ENCODE assay signal across 15 cellular contexts in the genomic region with DNA sequence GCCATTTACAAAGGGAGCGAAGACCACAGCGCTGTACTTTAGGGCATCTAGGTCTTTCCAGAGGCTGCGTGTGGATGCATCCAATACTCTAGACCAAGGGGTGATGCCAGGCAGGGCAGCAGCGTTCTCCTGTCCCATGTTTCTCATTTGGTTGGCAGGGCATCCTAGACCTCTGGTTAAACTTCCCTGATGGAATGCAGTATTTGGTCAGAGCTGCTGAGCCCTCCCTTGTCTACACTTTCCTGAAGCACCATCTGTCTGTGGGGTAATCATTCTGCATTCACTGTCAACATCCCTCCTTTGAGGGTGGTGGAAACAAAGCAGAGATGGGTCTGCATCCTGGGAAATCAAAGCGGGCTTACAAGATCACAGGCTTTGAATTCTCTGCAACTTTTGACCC.
A peak's percentile ranks its signal among the peaks of the same experiment; 100 is the strongest.
DNase-seq lines count a peak whose midpoint lies in the region; ATAC-seq and TF ChIP-seq lines count a peak whose summit lies in the region.
"Had no signal": no experiment of that assay in that cellular context is flagged by ENCODE, and none has a peak within 500 bp of the region (broad histone marks: within the 10 kb centered on the region; RNA-seq: fewer than 3 reads in every experiment).

No MANE protein-coding gene starts in this region.

- peaks cover 61% of the 10 kb centered on the region for H3K4me1 Mint-ChIP-seq in activated T-cell treated with anti-CD3 and anti-CD28 coated beads, Interleukin-2, amount 50 U/mL, for 72 hours (ENCODE audit: low read depth)
- H3K4me1 Mint-ChIP-seq in stimulated activated naive B cell treated with anti-CD40 and anti-IgM and Interleukin-4, amounts not matched to agents 10 μg/mL and 1 μg/mL and 100 μg/mL, for 72 hours, result peaks cover 53 to 81% of the 10 kb centered on the region in 2 donors

- H3K4me3 Mint-ChIP-seq in activated T-cell treated with anti-CD3 and anti-CD28 coated beads, Interleukin-2, amount 50 U/mL, for 72 hours, result no peak overlapping the region
- no peak overlapping the region for H3K4me3 Mint-ChIP-seq in stimulated activated naive B cell treated with anti-CD40 and anti-IgM and Interleukin-4, amounts not matched to agents 10 μg/mL and 1 μg/mL and 100 μg/mL, for 72 hours
- H3K4me3 Mint-ChIP-seq: IgD-negative memory B cell had no signal

- no peak for TF ChIP-seq CTCF in omental fat pad (IDR thresholded peaks at IDR 0.05)

- H3K36me3 Mint-ChIP-seq in activated T-cell treated with anti-CD3 and anti-CD28 coated beads, Interleukin-2, amount 50 U/mL, for 72 hours (ENCODE audit: insufficient read depth in 2 of 2), result peaks cover 4% of the 10 kb centered on the region in 2 donors
- peaks cover 12 to 20% of the 10 kb centered on the region in 2 donors for H3K36me3 Mint-ChIP-seq in stimulated activated naive B cell treated with anti-CD40 and anti-IgM and Interleukin-4, amounts not matched to agents 10 μg/mL and 1 μg/mL and 100 μg/mL, for 72 hours

- ATAC-seq in activated T-cell treated with anti-CD3 and anti-CD28 coated beads, Interleukin-2, amount 50 U/mL, for 72 hours (replicated peaks in 1 of 2), result no peak
- ATAC-seq in left lobe of liver (no peak), omental fat pad (ENCODE audit: low FRiP score) (no peak)
- no peak for ATAC-seq in stimulated activated naive B cell treated with anti-CD40 and anti-IgM and Interleukin-4, amounts not matched to agents 10 μg/mL and 1 μg/mL and 100 μg/mL, for 72 hours (replicated peaks)
- ATAC-seq: A549 had no signal

- peak overlapping the region; percentile 65 for H3K27ac Mint-ChIP-seq in activated T-cell treated with anti-CD3 and anti-CD28 coated beads, Interleukin-2, amount 50 U/mL, for 72 hours
- no peak overlapping the region for H3K27ac Mint-ChIP-seq in stimulated activated naive B cell treated with anti-CD40 and anti-IgM and Interleukin-4, amounts not matched to agents 10 μg/mL and 1 μg/mL and 100 μg/mL, for 72 hours
- H3K27ac Mint-ChIP-seq: IgD-negative memory B cell had no signal

- H3K27me3 Mint-ChIP-seq in activated T-cell treated with anti-CD3 and anti-CD28 coated beads, Interleukin-2, amount 50 U/mL, for 72 hours (ENCODE audit: low read depth), result no peaks in the 10 kb centered on the region
- no peaks in the 10 kb centered on the region for H3K27me3 Mint-ChIP-seq in stimulated activated naive B cell treated with anti-CD40 and anti-IgM and Interleukin-4, amounts not matched to agents 10 μg/mL and 1 μg/mL and 100 μg/mL, for 72 hours
- H3K27me3 Mint-ChIP-seq: IgD-negative memory B cell had no signal

- no peak for DNase-seq in activated T-cell treated with anti-CD3 and anti-CD28 coated beads, Interleukin-2, amount 50 U/mL, for 72 hours
- DNase-seq in activated T-cell treated with anti-CD3 and anti-CD28 coated beads for 4 hours (no peak), NCI-H526 treated with DMSO at 0.1 percent for 48 hours (lab: John Stamatoyannopoulos, UW) (peak; percentile 61), left lobe of liver (ENCODE audit: low spot score) (peak; percentile 30), ureter (ENCODE audit: low spot score) (peak; percentile 29), middle frontal gyrus (ENCODE audit: extremely low spot score, low spot score) (no peak), omental fat pad (ENCODE audit: low spot score) (no peak)
- DNase-seq in stimulated activated naive B cell treated with anti-CD40 and anti-IgM and Interleukin-4, amounts not matched to agents 10 μg/mL and 1 μg/mL and 100 μg/mL, for 72 hours, result no peak
- DNase-seq: COR-L47, HCEC 1CT, NCI-H187, NCI-H226, PC-9 had no signal

- H3K9me3 Mint-ChIP-seq in activated T-cell treated with anti-CD3 and anti-CD28 coated beads, Interleukin-2, amount 50 U/mL, for 72 hours, result no peaks in the 10 kb centered on the region
- no peaks in the 10 kb centered on the region for H3K9me3 Mint-ChIP-seq in stimulated activated naive B cell treated with anti-CD40 and anti-IgM and Interleukin-4, amounts not matched to agents 10 μg/mL and 1 μg/mL and 100 μg/mL, for 72 hours
- H3K9me3 Mint-ChIP-seq: IgD-negative memory B cell had no signal

Comparison
In these comparisons a context has a peak if more than half of its experiments do, and no peak if none do; other contexts are left out.
1. DNase-seq: peak in NCI-H526 treated with DMSO at 0.1 percent for 48 hours (single experiment), left lobe of liver (single experiment) and ureter (single experiment); none in activated T-cell treated with anti-CD3 and anti-CD28 coated beads, Interleukin-2, amount 50 U/mL, for 72 hours (0 of 2), activated T-cell treated with anti-CD3 and anti-CD28 coated beads for 4 hours (single experiment), middle frontal gyrus (single experiment), omental fat pad (single experiment) and stimulated activated naive B cell treated with anti-CD40 and anti-IgM and Interleukin-4, amounts not matched to agents 10 μg/mL and 1 μg/mL and 100 μg/mL, for 72 hours (single experiment).